19 cellular contexts compared by ENCODE assay signal in genomic region chr12:117100851-117101673, GRCh38. TPM values are rescaled to one million over a fixed set of nuclear protein-coding genes. Genes with fewer than 3 reads are reported as not detected.
DNase-seq lines count a peak whose midpoint lies in the region; ATAC-seq and TF ChIP-seq lines count a peak whose summit lies in the region.
"Had no signal": no experiment of that assay in that cellular context is flagged by ENCODE, and none has a peak within 500 bp of the region (broad histone marks: within the 10 kb centered on the region; RNA-seq: fewer than 3 reads in every experiment).

No MANE protein-coding gene starts in this region.

- no peak overlapping the region for H3K4me3 ChIP-seq in CD4-positive, CD25-positive, alpha-beta regulatory T cell (ENCODE audit: low read depth, low read length)
- H3K4me3 ChIP-seq in DOHH2 (ENCODE audit: low read length) (no peak overlapping the region), endodermal cell (ENCODE audit: low read length) (no peak overlapping the region), mucosa of descending colon (no peak overlapping the region)
- H3K4me3 ChIP-seq: right atrium auricular region, SJCRH30 had no signal

- H3K9me3 Mint-ChIP-seq in CD4-positive, CD25-positive, alpha-beta regulatory T cell: peaks cover 0 to 3% (median 0%) of the 10 kb centered on the region in 7 donors
- peaks cover 9% of the 10 kb centered on the region for H3K9me3 Mint-ChIP-seq in endodermal cell
- H3K9me3 Mint-ChIP-seq: activated naive CD4-positive, alpha-beta T cell treated with anti-CD3 and anti-CD28 coated beads, Interleukin-2, amount 50 U/mL, for 72 hours had no signal

- peaks cover 3% of the 10 kb centered on the region; the same call in 1 of the 2 replicates for H4K20me1 ChIP-seq in DOHH2 (ENCODE audit: control insufficient read depth, insufficient read depth, low read depth, low read length)

- H3K36me3 Mint-ChIP-seq in CD4-positive, CD25-positive, alpha-beta regulatory T cell: no peaks in the 10 kb centered on the region
- no peaks in the 10 kb centered on the region for H3K36me3 Mint-ChIP-seq in endodermal cell (ENCODE audit: low read depth)

- H3K9ac ChIP-seq in endodermal cell (ENCODE audit: extremely low read depth, low read length, poor library complexity, severe bottlenecking): no peak overlapping the region

- no peaks in the 10 kb centered on the region for H3K9me3 ChIP-seq in CD4-positive, CD25-positive, alpha-beta regulatory T cell (ENCODE audit: control insufficient read depth in 2 of 2, low read length in 2 of 2)
- H3K9me3 ChIP-seq in DOHH2 (ENCODE audit: control insufficient read depth, insufficient read depth, low read length) (no peaks in the 10 kb centered on the region), endodermal cell (ENCODE audit: control insufficient read depth, low read length) (no peaks in the 10 kb centered on the region), mucosa of descending colon (no peaks in the 10 kb centered on the region)
- H3K9me3 ChIP-seq: BE2C, right atrium auricular region, SJCRH30 had no signal

- intact Hi-C loops in mucosa of descending colon (cut with DNase I, micrococcal nuclease): no loop called here

- H3K4me1 Mint-ChIP-seq in CD4-positive, CD25-positive, alpha-beta regulatory T cell: peaks cover 0 to 19% (median 14%) of the 10 kb centered on the region in 4 donors
- H3K4me1 Mint-ChIP-seq in endodermal cell: peaks cover 34% of the 10 kb centered on the region

- H3K4me2 ChIP-seq in DOHH2 (ENCODE audit: low read length): peak overlapping the region; percentile 18

- H3F3A ChIP-seq in DOHH2 (ENCODE audit: control insufficient read depth, insufficient read depth): peaks cover 11% of the 10 kb centered on the region; the same call in 1 of the 2 replicates

- peak overlapping the region in 3 of 4 donors; percentile 24 to 89 (median 61) for H3K4me3 Mint-ChIP-seq in CD4-positive, CD25-positive, alpha-beta regulatory T cell
- no peak overlapping the region for H3K4me3 Mint-ChIP-seq in endodermal cell

- no peaks in the 10 kb centered on the region for H3K36me3 ChIP-seq in CD4-positive, CD25-positive, alpha-beta regulatory T cell (ENCODE audit: control insufficient read depth, insufficient read depth, low read length)
- H3K36me3 ChIP-seq in DOHH2 (ENCODE audit: control insufficient read depth, low read length) (no peaks in the 10 kb centered on the region), endodermal cell (ENCODE audit: control insufficient read depth, insufficient read depth, low read length) (no peaks in the 10 kb centered on the region), mucosa of descending colon (ENCODE audit: low read depth) (no peaks in the 10 kb centered on the region)
- H3K36me3 ChIP-seq: BE2C, right atrium auricular region, SJCRH30 had no signal

- no peak overlapping the region for H3K27ac ChIP-seq in CD4-positive, CD25-positive, alpha-beta regulatory T cell (ENCODE audit: insufficient read depth, low read length, poor library complexity, severe bottlenecking)
- H3K27ac ChIP-seq in DOHH2 (ENCODE audit: low read depth, low read length): no peak overlapping the region
- H3K27ac ChIP-seq in endodermal cell (ENCODE audit: low read depth, low read length): no peak overlapping the region
- H3K27ac ChIP-seq: right atrium auricular region, SJCRH30 had no signal

- H3K27me3 Mint-ChIP-seq in CD4-positive, CD25-positive, alpha-beta regulatory T cell: peaks cover 43% of the 10 kb centered on the region
- peaks cover 18% of the 10 kb centered on the region for H3K27me3 Mint-ChIP-seq in endodermal cell (ENCODE audit: insufficient read depth)

- 78 to 81% methylated on average over 7 to 8 of the region's 8 CpGs for WGBS in endodermal cell (ENCODE audit: insufficient coverage in 1 of 2, insufficient read length in 1 of 2), 2 experiments

- peaks cover 23% of the 10 kb centered on the region for H3K4me1 ChIP-seq in CD4-positive, CD25-positive, alpha-beta regulatory T cell (ENCODE audit: control insufficient read depth, insufficient read depth, low read length, poor library complexity, severe bottlenecking)
- H3K4me1 ChIP-seq in DOHH2 (ENCODE audit: control insufficient read depth, low read length) (peaks cover 44% of the 10 kb centered on the region), endodermal cell (ENCODE audit: control insufficient read depth, insufficient read depth, low read length) (peaks cover 11% of the 10 kb centered on the region), mucosa of descending colon (ENCODE audit: low read depth) (peaks cover 9% of the 10 kb centered on the region)
- H3K4me1 ChIP-seq: BE2C, SJCRH30 had no signal

- H3K79me2 ChIP-seq in DOHH2 (ENCODE audit: control insufficient read depth, low read length): peaks cover 17% of the 10 kb centered on the region

- peaks cover 7% of the 10 kb centered on the region for H3K27me3 ChIP-seq in CD4-positive, CD25-positive, alpha-beta regulatory T cell (ENCODE audit: control insufficient read depth, insufficient read depth, low read length)
- H3K27me3 ChIP-seq in DOHH2 (ENCODE audit: control insufficient read depth, low read length) (peaks cover 30% of the 10 kb centered on the region), endodermal cell (ENCODE audit: control insufficient read depth, insufficient read depth, low read length, poor library complexity, severe bottlenecking) (peaks cover 20% of the 10 kb centered on the region)
- H3K27me3 ChIP-seq: right atrium auricular region had no signal

- no peaks in the 10 kb centered on the region for H3K9me2 ChIP-seq in DOHH2 (replicated peaks; ENCODE audit: control insufficient read depth, low read length)

- TF ChIP-seq CTCF in DOHH2 (IDR thresholded peaks at IDR 0.05; ENCODE audit: low read depth, low read length, poor library complexity, severe bottlenecking) (peak; percentile 33), endodermal cell (conservative IDR thresholded peaks at IDR 0.05) (peak; percentile 37), mucosa of descending colon (IDR thresholded peaks at IDR 0.05) (no peak)

- no peak for ATAC-seq in CD4-positive, CD25-positive, alpha-beta regulatory T cell (ENCODE audit: low read depth in 2 of 2)
- ATAC-seq in mucosa of descending colon: no peak
- ATAC-seq: activated naive CD4-positive, alpha-beta T cell treated with anti-CD3 and anti-CD28 coated beads, Interleukin-2, amount 50 U/mL, for 72 hours had no signal

- DNase-seq in CD4-positive, CD25-positive, alpha-beta regulatory T cell: no peak
- peak; percentile 60 for DNase-seq in NCI-H69 (lab: John Stamatoyannopoulos, UW)
- peak; percentile 73 for DNase-seq in endodermal cell
- no peak for DNase-seq in C1 segment of cervical spinal cord (lab: John Stamatoyannopoulos, UW)
- no peak for DNase-seq in mucosa of descending colon
- DNase-seq in OCI-M2 (lab: John Stamatoyannopoulos, UW; ENCODE audit: unreplicated experiment): no peak
- DNase-seq: activated CD4-positive, alpha-beta T cell treated with anti-CD3 and anti-CD28 coated beads, Interleukin-2, amount 50 U/mL, for 1 hour; activated T-cell treated with anti-CD3 and anti-CD28 coated beads, Interleukin-2, amount 50 U/mL, for 1 hour; BE2C; immature natural killer cell; mesendoderm; NCI-H1092 treated with DMSO at 0.1 percent for 48 hours; NCI-H526 treated with DMSO at 0.1 percent for 48 hours; stimulated activated CD4-positive, alpha-beta T cell treated with anti-CD3 and anti-CD28 coated beads, Interleukin-1b, Interleukin-23, amount 100 ng/mL, for 48 hours; T-helper 9 cell had no signal

- no peak overlapping the region for H3K27ac Mint-ChIP-seq in CD4-positive, CD25-positive, alpha-beta regulatory T cell
- no peak overlapping the region for H3K27ac Mint-ChIP-seq in endodermal cell
- H3K27ac Mint-ChIP-seq: activated naive CD4-positive, alpha-beta T cell treated with anti-CD3 and anti-CD28 coated beads, Interleukin-2, amount 50 U/mL, for 72 hours; immature natural killer cell had no signal

RNA-seq across cellular contexts. Expression of gene TESC, which starts 1.8 kb away (rescaled TPM):
- total RNA-seq in CD4-positive, CD25-positive, alpha-beta regulatory T cell: 9.4 TPM
- 10 to 100 TPM in 1 of 4 donors, 1 to 10 TPM in 3; 4.4 to 11.7 (median 6.7) TPM for polyA plus RNA-seq in CD4-positive, CD25-positive, alpha-beta regulatory T cell
- total RNA-seq in endodermal cell (10 to 100 TPM; 25.1 to 26.5 TPM), mucosa of descending colon (1 to 10 TPM in 2 of 3 donors, under 1 TPM in 1; 0.78 to 2.2 (median 2.0) TPM)
- 7.3 TPM for polyA plus RNA-seq in endodermal cell (2013, experiment 1 of 2)
- 8.3 TPM for polyA plus RNA-seq in endodermal cell (2013, experiment 2 of 2)

Comparison
In these comparisons a context has a peak if more than half of its experiments do, and no peak if none do; other contexts are left out.
1. DNase-seq: peak in NCI-H69 (single experiment) and endodermal cell (single experiment); none in CD4-positive, CD25-positive, alpha-beta regulatory T cell (0 of 3), C1 segment of cervical spinal cord (0 of 14), mucosa of descending colon (0 of 3) and OCI-M2 (single experiment).